In genomic region chr7:100015232-100016208, GRCh38 we compare ENCODE assay signal across 8 cellular contexts. TPM values are rescaled to one million over a fixed set of nuclear protein-coding genes. Genes with fewer than 3 reads are reported as not detected.
DNase-seq lines count a peak whose midpoint lies in the region; ATAC-seq and TF ChIP-seq lines count a peak whose summit lies in the region.

Gene ZKSCAN1 (plus strand): TSS chr7:100015596. CDS start chr7:100023507, 7,911 bp downstream.

- H2AFZ ChIP-seq in ACC112 (ENCODE audit: low read length, unreplicated experiment): peak within 1 kb of the TSS; percentile 45

- H3K79me2 ChIP-seq in ACC112 (ENCODE audit: control insufficient read depth, insufficient read depth, low read length, unreplicated experiment): peaks cover 51% of the 10 kb centered on the region

- peak within 1 kb of the TSS; percentile 87 to 97 (median 92) for H3K9ac ChIP-seq in skeletal muscle tissue (ENCODE audit: low read depth in 1 of 3, low read length in 3 of 3)

- ATAC-seq in GM18867 (IDR thresholded peaks at IDR 0.05; ENCODE audit: unreplicated experiment) (peak; percentile 94), HG03103 (IDR thresholded peaks at IDR 0.05; ENCODE audit: low read depth, unreplicated experiment) (peak; percentile 88)

- peaks cover 6% of the 10 kb centered on the region; the same call in 1 of the 2 replicates for H3K27me3 ChIP-seq in ACC112 (ENCODE audit: insufficient read depth, low read length)
- no peaks in the 10 kb centered on the region for H3K27me3 ChIP-seq in skeletal muscle tissue (ENCODE audit: control insufficient read depth in 3 of 3, insufficient read depth in 3 of 3, low read length in 3 of 3)

- in situ Hi-C loops in T47D (cut with HindIII; ENCODE audit: low pct_unique_long_range_greater_than_20kb, low sequenced_read_pairs): no loop called here

- H3K4me1 ChIP-seq in ACC112 (ENCODE audit: control insufficient read depth, insufficient read depth, low read length, unreplicated experiment) (peaks cover 12% of the 10 kb centered on the region), skeletal muscle tissue (ENCODE audit: control insufficient read depth in 3 of 3, insufficient read depth in 3 of 3, low read length in 3 of 3) (peaks cover 11 to 20% (median 11%) of the 10 kb centered on the region in 3 donors)

- H3K36me3 ChIP-seq in ACC112 (ENCODE audit: insufficient read depth, low read length) (no peaks in the 10 kb centered on the region), skeletal muscle tissue (ENCODE audit: control insufficient read depth in 3 of 3, insufficient read depth in 3 of 3, low read length in 3 of 3) (peaks cover 0 to 3% (median 2%) of the 10 kb centered on the region in 3 donors)

- peak within 1 kb of the TSS; percentile 73 for H3K27ac ChIP-seq in ACC112 (ENCODE audit: low read depth, low read length)
- peak within 1 kb of the TSS; percentile 95 for H3K27ac ChIP-seq in VCaP
- H3K27ac ChIP-seq in skeletal muscle tissue (ENCODE audit: low read depth, low read length): peak within 1 kb of the TSS; percentile 84

- no peaks in the 10 kb centered on the region for H3K9me3 ChIP-seq in iPS-18c (ENCODE audit: control insufficient read depth, insufficient read depth, low read length)
- H3K9me3 ChIP-seq in skeletal muscle tissue (ENCODE audit: control insufficient read depth in 3 of 3, low read length in 3 of 3): no peaks in the 10 kb centered on the region

- H3K4me3 ChIP-seq in ACC112 (ENCODE audit: low read depth, low read length): peak within 1 kb of the TSS; percentile 93
- H3K4me3 ChIP-seq in iPS-18c (ENCODE audit: insufficient read depth, low read depth, low read length): peak within 1 kb of the TSS; percentile 94
- peak within 1 kb of the TSS; percentile 79 to 92 (median 83) for H3K4me3 ChIP-seq in skeletal muscle tissue (ENCODE audit: low read length in 3 of 3)

- TF ChIP-seq CTCF in VCaP (conservative IDR thresholded peaks at IDR 0.05): no peak

- DNase-seq in NCI-H2171 (lab: John Stamatoyannopoulos, UW) (peak; percentile 92), T47D (ENCODE audit: low read depth in 1 of 2, low spot score in 1 of 2) (peak; percentile 74 to 94)

RNA-seq across cellular contexts. Expression of gene ZKSCAN1, which starts in this region (rescaled TPM):
- total RNA-seq in skeletal muscle tissue: 32.9 TPM

Comparison
In these comparisons a context has a peak if more than half of its experiments do, and no peak if none do; other contexts are left out.
1. Peak in every context shown above with its lines: DNase-seq, ATAC-seq, H3K4me3 ChIP-seq and H3K27ac ChIP-seq.